ENCODE assay signal across 8 cellular contexts in the genomic region with DNA sequence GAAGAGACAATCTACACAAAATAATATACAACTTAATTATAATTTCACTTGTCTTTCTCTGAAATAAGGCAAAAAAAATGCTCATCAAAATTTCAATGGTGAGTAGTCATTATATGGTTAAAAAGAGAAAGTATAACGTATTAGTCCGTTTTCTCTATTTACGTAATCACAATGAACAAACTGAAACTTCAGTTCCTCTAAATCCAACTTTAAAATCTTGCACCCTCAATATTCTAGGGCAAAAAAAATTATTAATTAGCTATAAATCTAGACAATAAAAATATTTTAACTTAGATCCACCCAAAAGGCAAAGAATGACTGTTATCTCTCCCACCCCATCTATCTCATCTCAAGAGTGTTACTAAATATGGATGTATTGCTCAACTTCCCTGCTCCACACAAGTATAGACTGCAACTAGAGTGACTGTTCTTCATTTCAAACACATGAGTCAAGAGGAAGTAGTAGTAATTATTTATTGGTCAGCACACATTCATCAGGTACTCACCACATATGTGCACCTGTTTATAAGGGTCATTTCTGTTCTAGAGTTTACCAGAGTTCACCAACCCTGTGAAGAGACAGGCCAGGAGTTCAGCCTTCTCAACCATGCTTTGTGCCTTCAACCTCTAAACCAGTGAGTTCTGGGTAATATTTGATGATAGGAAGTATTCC. TPM values are rescaled to one million over a fixed set of nuclear protein-coding genes. Genes with fewer than 3 reads are reported as not detected.
DNase-seq lines count a peak whose midpoint lies in the region; ATAC-seq, FAIRE-seq and TF ChIP-seq lines count a peak whose summit lies in the region.

No MANE protein-coding gene starts in this region.

- H3K9me3 ChIP-seq in kidney (ENCODE audit: control insufficient read depth in 1 of 2, low read length in 2 of 2) = no peaks in the 10 kb centered on the region

- H3K36me3 Mint-ChIP-seq in activated CD4-positive, alpha-beta T cell treated with anti-CD3 and anti-CD28 coated beads, Interleukin-2, amount 10 ng/mL, durations not matched to agents 24 days and 14 days (ENCODE audit: low read depth) = peaks cover 19% of the 10 kb centered on the region
- peaks cover 26% of the 10 kb centered on the region for H3K36me3 Mint-ChIP-seq in activated T-helper 2 cell treated with anti-CD3 and anti-CD28 coated beads, Interferon-gamma antibody, Interleukin-2, Interleukin-4, amounts not matched to agents 10 μg/mL and 5 μg/mL and 100 μg/mL, durations not matched to agents 14 hours and 24 hours and 36 hours (ENCODE audit: low read depth)

- no peaks in the 10 kb centered on the region for H3K36me3 ChIP-seq in kidney (ENCODE audit: control insufficient read depth in 1 of 2, insufficient read depth in 2 of 2, low read length in 2 of 2)

- H3K27ac ChIP-seq in substantia nigra (ENCODE audit: low read depth, low read length, poor library complexity, severe bottlenecking) = no peak overlapping the region
- H3K27ac ChIP-seq in kidney (ENCODE audit: low read depth in 2 of 2, low read length in 2 of 2) = no peak overlapping the region

- peaks cover 50% of the 10 kb centered on the region for H3K4me1 Mint-ChIP-seq in activated CD4-positive, alpha-beta T cell treated with anti-CD3 and anti-CD28 coated beads, Interleukin-2, amount 10 ng/mL, durations not matched to agents 24 days and 14 days
- H3K4me1 Mint-ChIP-seq in activated T-helper 2 cell treated with anti-CD3 and anti-CD28 coated beads, Interferon-gamma antibody, Interleukin-2, Interleukin-4, amounts not matched to agents 10 μg/mL and 5 μg/mL and 100 μg/mL, durations not matched to agents 14 hours and 24 hours and 36 hours (ENCODE audit: low read depth) = peaks cover 64% of the 10 kb centered on the region

- peak overlapping the region; percentile 85 for H3K27ac Mint-ChIP-seq in activated CD4-positive, alpha-beta T cell treated with anti-CD3 and anti-CD28 coated beads, Interleukin-2, amount 10 ng/mL, durations not matched to agents 24 days and 14 days
- H3K27ac Mint-ChIP-seq in activated T-helper 2 cell treated with anti-CD3 and anti-CD28 coated beads, Interferon-gamma antibody, Interleukin-2, Interleukin-4, amounts not matched to agents 10 μg/mL and 5 μg/mL and 100 μg/mL, durations not matched to agents 14 hours and 24 hours and 36 hours = peak overlapping the region; percentile 96

- intact Hi-C loops in activated CD4-positive, alpha-beta T cell treated with anti-CD3 and anti-CD28 coated beads, Interleukin-2, amount 10 ng/mL, durations not matched to agents 24 days and 14 days (cut with micrococcal nuclease) = loop anchor here (1.0 to 10.0 kb wide), 6 partner anchors 16 to 280 kb away; partner anchors contain the start of gene CERS6
- intact Hi-C loops in activated T-helper 2 cell treated with anti-CD3 and anti-CD28 coated beads, Interferon-gamma antibody, Interleukin-2, Interleukin-4, amounts not matched to agents 10 μg/mL and 5 μg/mL and 100 μg/mL, durations not matched to agents 14 hours and 24 hours and 36 hours (cut with micrococcal nuclease) = loop anchor here (1.0 to 2.0 kb wide), 7 partner anchors 16 to 279 kb away; partner anchors contain the start of gene STK39
- intact Hi-C loops in kidney (cut with DNase I) = no loop called here

- ATAC-seq in left lobe of liver = peak; percentile 52
- ATAC-seq in GM19328 (IDR thresholded peaks at IDR 0.05; ENCODE audit: unreplicated experiment) = no peak

- H3K4me3 Mint-ChIP-seq in activated CD4-positive, alpha-beta T cell treated with anti-CD3 and anti-CD28 coated beads, Interleukin-2, amount 10 ng/mL, durations not matched to agents 24 days and 14 days = peak overlapping the region; percentile 41
- peak overlapping the region; percentile 24 for H3K4me3 Mint-ChIP-seq in activated T-helper 2 cell treated with anti-CD3 and anti-CD28 coated beads, Interferon-gamma antibody, Interleukin-2, Interleukin-4, amounts not matched to agents 10 μg/mL and 5 μg/mL and 100 μg/mL, durations not matched to agents 14 hours and 24 hours and 36 hours (ENCODE audit: low read depth)

- no peak overlapping the region for H3K9ac ChIP-seq in kidney (ENCODE audit: low read length in 2 of 2)

- H3K4me3 ChIP-seq in kidney (ENCODE audit: low read length in 2 of 2) = no peak overlapping the region

- DNase-seq in activated CD4-positive, alpha-beta T cell treated with anti-CD3 and anti-CD28 coated beads, Interleukin-2, amount 10 ng/mL, durations not matched to agents 24 days and 14 days = no peak
- DNase-seq in activated CD4-positive, alpha-beta T cell treated with anti-CD3 and anti-CD28 coated beads for 4 hours = no peak
- peak; percentile 99 for DNase-seq in Kasumi-1 (lab: John Stamatoyannopoulos, UW)
- DNase-seq in activated T-helper 2 cell treated with anti-CD3 and anti-CD28 coated beads, Interferon-gamma antibody, Interleukin-2, Interleukin-4, amounts not matched to agents 10 μg/mL and 5 μg/mL and 100 μg/mL, durations not matched to agents 14 hours and 24 hours and 36 hours (ENCODE audit: low spot score) = no peak
- no peak for DNase-seq in left lobe of liver (ENCODE audit: low spot score)
- no peak for DNase-seq in substantia nigra (lab: John Stamatoyannopoulos, UW)
- no peak for DNase-seq in kidney

- peaks cover 6 to 7% of the 10 kb centered on the region in 2 donors for H3K4me1 ChIP-seq in kidney (ENCODE audit: control insufficient read depth in 1 of 2, insufficient read depth in 1 of 2, low read depth in 1 of 2, low read length in 2 of 2)

- no peaks in the 10 kb centered on the region for H3K9me3 Mint-ChIP-seq in activated CD4-positive, alpha-beta T cell treated with anti-CD3 and anti-CD28 coated beads, Interleukin-2, amount 10 ng/mL, durations not matched to agents 24 days and 14 days
- peaks cover 4% of the 10 kb centered on the region for H3K9me3 Mint-ChIP-seq in activated T-helper 2 cell treated with anti-CD3 and anti-CD28 coated beads, Interferon-gamma antibody, Interleukin-2, Interleukin-4, amounts not matched to agents 10 μg/mL and 5 μg/mL and 100 μg/mL, durations not matched to agents 14 hours and 24 hours and 36 hours

- H3K27me3 Mint-ChIP-seq in activated CD4-positive, alpha-beta T cell treated with anti-CD3 and anti-CD28 coated beads, Interleukin-2, amount 10 ng/mL, durations not matched to agents 24 days and 14 days = no peaks in the 10 kb centered on the region
- no peaks in the 10 kb centered on the region for H3K27me3 Mint-ChIP-seq in activated T-helper 2 cell treated with anti-CD3 and anti-CD28 coated beads, Interferon-gamma antibody, Interleukin-2, Interleukin-4, amounts not matched to agents 10 μg/mL and 5 μg/mL and 100 μg/mL, durations not matched to agents 14 hours and 24 hours and 36 hours (ENCODE audit: low read depth)

- no peak for FAIRE-seq in kidney (lab: Jason Lieb, UNC)

- TF ChIP-seq CTCF in kidney (IDR thresholded peaks at IDR 0.05; ENCODE audit: borderline replicate concordance, extremely low read depth, insufficient read depth) = no peak

RNA-seq across cellular contexts. Expression of gene STK39, which starts 36.4 kb away (rescaled TPM):
- 40.3 and 40.9 TPM in 2 replicates for total RNA-seq in activated CD4-positive, alpha-beta T cell treated with anti-CD3 and anti-CD28 coated beads, Interleukin-2, amount 10 ng/mL, durations not matched to agents 24 days and 14 days
- 46.0 and 46.3 TPM in 2 replicates for total RNA-seq in activated T-helper 2 cell treated with anti-CD3 and anti-CD28 coated beads, Interferon-gamma antibody, Interleukin-2, Interleukin-4, amounts not matched to agents 10 μg/mL and 5 μg/mL and 100 μg/mL, durations not matched to agents 14 hours and 24 hours and 36 hours
- total RNA-seq in left lobe of liver (0.50 TPM), kidney (27.1 TPM)
- 15.9 TPM for polyA plus RNA-seq in kidney (ENCODE audit: insufficient read depth, low read depth, low replicate concordance)

Comparison
In these comparisons a context has a peak if more than half of its experiments do, and no peak if none do; other contexts are left out.
1. DNase-seq: peak in Kasumi-1 (2 of 2); none in activated CD4-positive, alpha-beta T cell treated with anti-CD3 and anti-CD28 coated beads, Interleukin-2, amount 10 ng/mL, durations not matched to agents 24 days and 14 days (single experiment), activated CD4-positive, alpha-beta T cell treated with anti-CD3 and anti-CD28 coated beads for 4 hours (0 of 2), activated T-helper 2 cell treated with anti-CD3 and anti-CD28 coated beads, Interferon-gamma antibody, Interleukin-2, Interleukin-4, amounts not matched to agents 10 μg/mL and 5 μg/mL and 100 μg/mL, durations not matched to agents 14 hours and 24 hours and 36 hours (single experiment), left lobe of liver (single experiment), substantia nigra (0 of 49) and kidney (single experiment).
2. RNA of gene STK39, which starts 36.4 kb away (total RNA-seq): 46.0 to 46.3 TPM in activated T-helper 2 cell treated with anti-CD3 and anti-CD28 coated beads, Interferon-gamma antibody, Interleukin-2, Interleukin-4, amounts not matched to agents 10 μg/mL and 5 μg/mL and 100 μg/mL, durations not matched to agents 14 hours and 24 hours and 36 hours, 40.3 to 40.9 TPM in activated CD4-positive, alpha-beta T cell treated with anti-CD3 and anti-CD28 coated beads, Interleukin-2, amount 10 ng/mL, durations not matched to agents 24 days and 14 days and 27.1 TPM in kidney (single experiment); 0.50 TPM in left lobe of liver (single experiment); every median in the first group is over 10 times any median in the second.